ENCODE assay signal across 1 cellular context in the genomic region with DNA sequence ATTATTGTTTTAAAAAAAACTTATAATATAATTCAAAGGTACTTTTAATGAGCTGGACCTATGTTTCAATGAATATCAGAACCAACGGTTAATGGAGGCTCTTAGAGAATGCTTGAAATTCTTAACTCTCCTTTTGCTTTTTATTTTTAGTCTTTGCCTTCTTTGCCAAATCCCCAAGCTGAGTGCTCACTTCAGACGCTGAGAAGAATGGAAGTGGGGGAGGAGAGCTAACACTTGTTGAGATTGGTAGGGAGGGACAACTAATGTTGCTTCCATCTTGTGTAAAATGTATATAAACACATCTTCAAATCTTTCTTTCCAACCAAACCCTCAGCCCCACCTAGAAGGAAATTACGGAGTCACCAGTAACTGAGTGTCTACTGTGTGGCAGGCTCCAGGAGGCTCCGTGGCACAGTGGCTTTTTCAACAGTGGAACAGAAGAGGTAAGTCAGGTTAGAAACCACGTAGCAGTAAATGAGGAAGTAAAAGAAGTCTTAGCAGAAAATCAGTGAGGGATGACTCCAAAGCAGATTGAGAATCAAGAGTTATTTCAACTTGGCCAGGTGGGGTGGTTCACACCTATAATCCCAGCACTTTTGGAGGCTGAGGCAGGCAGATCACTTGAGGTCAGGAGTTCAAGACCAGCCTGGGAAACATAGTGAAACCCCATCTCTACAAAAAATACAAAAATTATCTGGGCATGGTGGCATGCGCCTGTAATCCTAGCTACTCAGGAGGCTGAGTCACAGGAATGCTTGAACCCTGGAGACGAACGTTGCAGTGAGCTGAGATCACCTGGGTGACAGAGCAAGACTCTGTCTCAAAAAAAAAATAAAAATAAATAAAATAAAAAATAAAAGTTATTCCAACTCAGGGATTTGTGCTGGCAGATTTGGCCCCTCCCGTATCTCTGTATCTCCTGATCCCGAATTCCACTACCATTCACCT.
TF ChIP-seq lines count a peak whose summit lies in the region.

No MANE protein-coding gene starts in this region.

TF ChIP-seq in WTC11, 78 proteins besides CTCF, POLR2A, EP300 and RAD21 (continued from another document):
- TF ChIP-seq, protein P1, sequence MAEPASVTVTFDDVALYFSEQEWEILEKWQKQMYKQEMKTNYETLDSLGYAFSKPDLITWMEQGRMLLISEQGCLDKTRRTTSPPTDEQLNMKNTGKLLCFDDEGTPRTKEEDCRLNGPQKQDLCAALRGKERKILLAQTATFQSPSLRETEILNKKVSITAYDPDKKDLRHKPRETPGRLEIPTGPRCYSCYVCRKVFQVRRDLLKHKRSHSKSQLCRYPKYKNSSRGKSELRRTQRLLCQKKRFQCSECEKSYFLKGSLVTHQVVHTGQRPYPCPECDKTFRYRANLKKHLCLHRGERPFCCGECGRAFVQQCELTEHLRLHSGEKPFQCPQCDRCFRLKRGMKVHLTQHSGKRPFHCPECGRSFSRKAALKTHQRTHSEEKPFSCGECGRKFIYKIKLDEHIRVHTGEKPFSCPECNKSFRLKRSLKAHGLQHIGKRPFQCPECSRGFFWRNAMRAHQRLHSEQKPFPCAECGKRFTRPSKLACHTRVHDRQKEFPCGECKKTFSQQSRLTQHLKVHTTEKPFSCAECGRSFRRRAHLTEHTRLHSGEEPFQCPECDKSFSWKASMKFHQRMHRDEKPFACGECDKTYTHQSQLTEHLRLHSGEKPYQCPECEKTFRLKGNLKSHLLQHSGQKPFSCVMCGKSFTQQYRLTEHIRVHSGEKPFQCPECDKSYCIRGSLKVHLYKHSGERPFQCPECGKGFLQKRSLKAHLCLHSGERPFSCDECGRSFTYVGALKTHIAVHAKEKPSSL (CRISPR knock-in tag; conservative IDR thresholded peaks at IDR 0.05) = no peak
- TF ChIP-seq NFE2L1 (CRISPR knock-in tag; IDR thresholded peaks at IDR 0.05) (no peak), ZNF232 (CRISPR knock-in tag; IDR thresholded peaks at IDR 0.05) (no peak), FOXP1 (CRISPR knock-in tag; IDR thresholded peaks at IDR 0.05; ENCODE audit: borderline replicate concordance) (no peak)
- TF ChIP-seq, protein P2, sequence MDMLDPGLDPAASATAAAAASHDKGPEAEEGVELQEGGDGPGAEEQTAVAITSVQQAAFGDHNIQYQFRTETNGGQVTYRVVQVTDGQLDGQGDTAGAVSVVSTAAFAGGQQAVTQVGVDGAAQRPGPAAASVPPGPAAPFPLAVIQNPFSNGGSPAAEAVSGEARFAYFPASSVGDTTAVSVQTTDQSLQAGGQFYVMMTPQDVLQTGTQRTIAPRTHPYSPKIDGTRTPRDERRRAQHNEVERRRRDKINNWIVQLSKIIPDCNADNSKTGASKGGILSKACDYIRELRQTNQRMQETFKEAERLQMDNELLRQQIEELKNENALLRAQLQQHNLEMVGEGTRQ (CRISPR knock-in tag; IDR thresholded peaks at IDR 0.05) = no peak
- TF ChIP-seq, protein P3, sequence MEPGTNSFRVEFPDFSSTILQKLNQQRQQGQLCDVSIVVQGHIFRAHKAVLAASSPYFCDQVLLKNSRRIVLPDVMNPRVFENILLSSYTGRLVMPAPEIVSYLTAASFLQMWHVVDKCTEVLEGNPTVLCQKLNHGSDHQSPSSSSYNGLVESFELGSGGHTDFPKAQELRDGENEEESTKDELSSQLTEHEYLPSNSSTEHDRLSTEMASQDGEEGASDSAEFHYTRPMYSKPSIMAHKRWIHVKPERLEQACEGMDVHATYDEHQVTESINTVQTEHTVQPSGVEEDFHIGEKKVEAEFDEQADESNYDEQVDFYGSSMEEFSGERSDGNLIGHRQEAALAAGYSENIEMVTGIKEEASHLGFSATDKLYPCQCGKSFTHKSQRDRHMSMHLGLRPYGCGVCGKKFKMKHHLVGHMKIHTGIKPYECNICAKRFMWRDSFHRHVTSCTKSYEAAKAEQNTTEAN (CRISPR knock-in tag; IDR thresholded peaks at IDR 0.05) = no peak
- TF ChIP-seq, protein P4, sequence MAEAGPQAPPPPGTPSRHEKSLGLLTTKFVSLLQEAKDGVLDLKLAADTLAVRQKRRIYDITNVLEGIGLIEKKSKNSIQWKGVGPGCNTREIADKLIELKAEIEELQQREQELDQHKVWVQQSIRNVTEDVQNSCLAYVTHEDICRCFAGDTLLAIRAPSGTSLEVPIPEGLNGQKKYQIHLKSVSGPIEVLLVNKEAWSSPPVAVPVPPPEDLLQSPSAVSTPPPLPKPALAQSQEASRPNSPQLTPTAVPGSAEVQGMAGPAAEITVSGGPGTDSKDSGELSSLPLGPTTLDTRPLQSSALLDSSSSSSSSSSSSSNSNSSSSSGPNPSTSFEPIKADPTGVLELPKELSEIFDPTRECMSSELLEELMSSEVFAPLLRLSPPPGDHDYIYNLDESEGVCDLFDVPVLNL (CRISPR knock-in tag; IDR thresholded peaks at IDR 0.05; ENCODE audit: borderline replicate concordance, low read depth) = no peak
- TF ChIP-seq, protein P5, sequence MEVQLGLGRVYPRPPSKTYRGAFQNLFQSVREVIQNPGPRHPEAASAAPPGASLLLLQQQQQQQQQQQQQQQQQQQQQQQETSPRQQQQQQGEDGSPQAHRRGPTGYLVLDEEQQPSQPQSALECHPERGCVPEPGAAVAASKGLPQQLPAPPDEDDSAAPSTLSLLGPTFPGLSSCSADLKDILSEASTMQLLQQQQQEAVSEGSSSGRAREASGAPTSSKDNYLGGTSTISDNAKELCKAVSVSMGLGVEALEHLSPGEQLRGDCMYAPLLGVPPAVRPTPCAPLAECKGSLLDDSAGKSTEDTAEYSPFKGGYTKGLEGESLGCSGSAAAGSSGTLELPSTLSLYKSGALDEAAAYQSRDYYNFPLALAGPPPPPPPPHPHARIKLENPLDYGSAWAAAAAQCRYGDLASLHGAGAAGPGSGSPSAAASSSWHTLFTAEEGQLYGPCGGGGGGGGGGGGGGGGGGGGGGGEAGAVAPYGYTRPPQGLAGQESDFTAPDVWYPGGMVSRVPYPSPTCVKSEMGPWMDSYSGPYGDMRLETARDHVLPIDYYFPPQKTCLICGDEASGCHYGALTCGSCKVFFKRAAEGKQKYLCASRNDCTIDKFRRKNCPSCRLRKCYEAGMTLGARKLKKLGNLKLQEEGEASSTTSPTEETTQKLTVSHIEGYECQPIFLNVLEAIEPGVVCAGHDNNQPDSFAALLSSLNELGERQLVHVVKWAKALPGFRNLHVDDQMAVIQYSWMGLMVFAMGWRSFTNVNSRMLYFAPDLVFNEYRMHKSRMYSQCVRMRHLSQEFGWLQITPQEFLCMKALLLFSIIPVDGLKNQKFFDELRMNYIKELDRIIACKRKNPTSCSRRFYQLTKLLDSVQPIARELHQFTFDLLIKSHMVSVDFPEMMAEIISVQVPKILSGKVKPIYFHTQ (CRISPR knock-in tag; IDR thresholded peaks at IDR 0.05) = no peak
